Comparison of ENCODE assay signal across 1 cellular context in the genomic region with DNA sequence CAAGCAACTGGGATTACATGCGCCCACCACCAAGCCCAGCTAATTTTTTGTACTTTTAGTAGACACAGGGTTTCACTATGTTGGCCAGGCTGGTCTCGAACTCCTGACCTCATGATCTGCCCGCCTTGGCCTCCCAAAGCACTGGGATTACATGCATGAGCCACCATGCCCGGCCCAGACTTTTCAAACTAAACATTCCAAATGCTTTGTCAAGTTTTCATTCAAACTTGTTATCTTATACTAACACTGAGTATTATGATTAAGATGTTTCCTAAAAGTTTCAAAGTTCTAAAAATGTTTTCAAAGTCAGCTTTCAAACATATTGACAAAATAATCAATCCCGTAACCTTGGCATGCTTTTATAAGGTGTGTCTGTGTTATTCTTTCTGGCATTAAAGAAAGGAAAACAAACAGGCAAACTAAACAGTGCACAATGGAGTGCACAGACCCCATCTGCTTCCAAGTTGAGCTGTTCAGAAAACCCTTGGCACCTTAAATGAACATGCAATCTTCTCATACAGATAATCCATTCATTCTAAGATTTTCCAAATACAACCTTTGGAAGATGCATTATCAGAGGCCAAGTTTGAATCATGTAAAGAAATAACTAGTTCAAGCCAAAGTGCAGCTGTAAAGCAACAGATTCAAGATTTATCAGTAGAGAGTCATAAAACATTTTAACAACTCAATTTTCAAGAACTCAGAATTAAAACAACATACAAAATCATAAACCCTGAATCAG.
TF ChIP-seq lines count a peak whose summit lies in the region.

No MANE protein-coding gene starts in this region.

TF ChIP-seq in HepG2, 621 proteins besides CTCF, POLR2A, EP300 and RAD21 (continued from another document and continues in another):
- TF ChIP-seq, protein P1, sequence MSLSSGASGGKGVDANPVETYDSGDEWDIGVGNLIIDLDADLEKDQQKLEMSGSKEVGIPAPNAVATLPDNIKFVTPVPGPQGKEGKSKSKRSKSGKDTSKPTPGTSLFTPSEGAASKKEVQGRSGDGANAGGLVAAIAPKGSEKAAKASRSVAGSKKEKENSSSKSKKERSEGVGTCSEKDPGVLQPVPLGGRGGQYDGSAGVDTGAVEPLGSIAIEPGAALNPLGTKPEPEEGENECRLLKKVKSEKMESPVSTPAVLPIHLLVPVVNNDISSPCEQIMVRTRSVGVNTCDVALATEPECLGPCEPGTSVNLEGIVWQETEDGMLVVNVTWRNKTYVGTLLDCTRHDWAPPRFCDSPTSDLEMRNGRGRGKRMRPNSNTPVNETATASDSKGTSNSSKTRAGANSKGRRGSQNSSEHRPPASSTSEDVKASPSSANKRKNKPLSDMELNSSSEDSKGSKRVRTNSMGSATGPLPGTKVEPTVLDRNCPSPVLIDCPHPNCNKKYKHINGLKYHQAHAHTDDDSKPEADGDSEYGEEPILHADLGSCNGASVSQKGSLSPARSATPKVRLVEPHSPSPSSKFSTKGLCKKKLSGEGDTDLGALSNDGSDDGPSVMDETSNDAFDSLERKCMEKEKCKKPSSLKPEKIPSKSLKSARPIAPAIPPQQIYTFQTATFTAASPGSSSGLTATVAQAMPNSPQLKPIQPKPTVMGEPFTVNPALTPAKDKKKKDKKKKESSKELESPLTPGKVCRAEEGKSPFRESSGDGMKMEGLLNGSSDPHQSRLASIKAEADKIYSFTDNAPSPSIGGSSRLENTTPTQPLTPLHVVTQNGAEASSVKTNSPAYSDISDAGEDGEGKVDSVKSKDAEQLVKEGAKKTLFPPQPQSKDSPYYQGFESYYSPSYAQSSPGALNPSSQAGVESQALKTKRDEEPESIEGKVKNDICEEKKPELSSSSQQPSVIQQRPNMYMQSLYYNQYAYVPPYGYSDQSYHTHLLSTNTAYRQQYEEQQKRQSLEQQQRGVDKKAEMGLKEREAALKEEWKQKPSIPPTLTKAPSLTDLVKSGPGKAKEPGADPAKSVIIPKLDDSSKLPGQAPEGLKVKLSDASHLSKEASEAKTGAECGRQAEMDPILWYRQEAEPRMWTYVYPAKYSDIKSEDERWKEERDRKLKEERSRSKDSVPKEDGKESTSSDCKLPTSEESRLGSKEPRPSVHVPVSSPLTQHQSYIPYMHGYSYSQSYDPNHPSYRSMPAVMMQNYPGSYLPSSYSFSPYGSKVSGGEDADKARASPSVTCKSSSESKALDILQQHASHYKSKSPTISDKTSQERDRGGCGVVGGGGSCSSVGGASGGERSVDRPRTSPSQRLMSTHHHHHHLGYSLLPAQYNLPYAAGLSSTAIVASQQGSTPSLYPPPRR (CRISPR knock-in tag; IDR thresholded peaks at IDR 0.05; ENCODE audit: borderline replicate concordance), result peak; percentile 94
- TF ChIP-seq GABPA (IDR thresholded peaks at IDR 0.05; ENCODE audit: low read depth, low read length) (no peak), GABPA (CRISPR knock-in tag; IDR thresholded peaks at IDR 0.05; ENCODE audit: low read depth) (0 out of 2 replicates have a peak, but pooled peaks have one; percentile 28), SOX13 (IDR thresholded peaks at IDR 0.05) (peak; percentile 90), SOX13 (CRISPR knock-in tag; conservative IDR thresholded peaks at IDR 0.05 in 1 of 2, IDR thresholded peaks at IDR 0.05 in 1 of 2) (peak in 1 of 2 experiments; percentile 98; a peak in 2 of 4 replicates), HNF1A (IDR thresholded peaks at IDR 0.05; ENCODE audit: low read depth) (peak; percentile 65; the same call in 1 of the 2 replicates), HNF1A (CRISPR knock-in tag; IDR thresholded peaks at IDR 0.05; ENCODE audit: borderline replicate concordance) (peak; percentile 75; the same call in 1 of the 2 replicates), NFYB (CRISPR knock-in tag; IDR thresholded peaks at IDR 0.05) (no peak), HNRNPUL1 (IDR thresholded peaks at IDR 0.05; ENCODE audit: low read depth, low read length) (no peak), ZNF564 (CRISPR knock-in tag; IDR thresholded peaks at IDR 0.05) (no peak), NRL (CRISPR knock-in tag; IDR thresholded peaks at IDR 0.05; ENCODE audit: borderline replicate concordance) (no peak), KDM3A (CRISPR knock-in tag; IDR thresholded peaks at IDR 0.05; ENCODE audit: low read depth) (peak; percentile 55; the same call in 1 of the 2 replicates), PPARG (CRISPR knock-in tag; conservative IDR thresholded peaks at IDR 0.05) (peak; percentile 91), GFI1 (CRISPR knock-in tag; IDR thresholded peaks at IDR 0.05; ENCODE audit: borderline replicate concordance) (peak; percentile 70; the same call in 1 of the 2 replicates), DPF2 (CRISPR knock-in tag; IDR thresholded peaks at IDR 0.05; ENCODE audit: borderline replicate concordance, low read depth) (peak; percentile 88), PREB (CRISPR knock-in tag; IDR thresholded peaks at IDR 0.05) (no peak), ZNF749 (CRISPR knock-in tag; IDR thresholded peaks at IDR 0.05; ENCODE audit: borderline replicate concordance) (no peak), HHEX (CRISPR knock-in tag; IDR thresholded peaks at IDR 0.05) (peak; percentile 74; the same call in 1 of the 2 replicates), ZBTB7A (CRISPR knock-in tag; IDR thresholded peaks at IDR 0.05) (0 out of 2 replicates have a peak, but pooled peaks have one; percentile 26), FOXA3 (CRISPR knock-in tag; IDR thresholded peaks at IDR 0.05) (peak; percentile 95), ZNF136 (CRISPR knock-in tag; IDR thresholded peaks at IDR 0.05; ENCODE audit: low read depth) (no peak), HDAC2 (CRISPR knock-in tag; IDR thresholded peaks at IDR 0.05) (peak; percentile 93), ZKSCAN5 (CRISPR knock-in tag; IDR thresholded peaks at IDR 0.05) (no peak), RCOR2 (CRISPR knock-in tag; IDR thresholded peaks at IDR 0.05) (peak; percentile 76; the same call in 1 of the 2 replicates), MED1 (CRISPR knock-in tag; IDR thresholded peaks at IDR 0.05) (peak; percentile 77), KLF11 (CRISPR knock-in tag; IDR thresholded peaks at IDR 0.05) (0 out of 2 replicates have a peak, but pooled peaks have one; percentile 66), TCF7 (IDR thresholded peaks at IDR 0.05; ENCODE audit: low read depth) (peak; percentile 87), ZNF230 (CRISPR knock-in tag; IDR thresholded peaks at IDR 0.05) (no peak), ZNF34 (CRISPR knock-in tag; IDR thresholded peaks at IDR 0.05; ENCODE audit: borderline replicate concordance) (no peak), TBX3 (IDR thresholded peaks at IDR 0.05; ENCODE audit: borderline replicate concordance) (peak; percentile 70; the same call in 1 of the 2 replicates)
- TF ChIP-seq, protein P2, sequence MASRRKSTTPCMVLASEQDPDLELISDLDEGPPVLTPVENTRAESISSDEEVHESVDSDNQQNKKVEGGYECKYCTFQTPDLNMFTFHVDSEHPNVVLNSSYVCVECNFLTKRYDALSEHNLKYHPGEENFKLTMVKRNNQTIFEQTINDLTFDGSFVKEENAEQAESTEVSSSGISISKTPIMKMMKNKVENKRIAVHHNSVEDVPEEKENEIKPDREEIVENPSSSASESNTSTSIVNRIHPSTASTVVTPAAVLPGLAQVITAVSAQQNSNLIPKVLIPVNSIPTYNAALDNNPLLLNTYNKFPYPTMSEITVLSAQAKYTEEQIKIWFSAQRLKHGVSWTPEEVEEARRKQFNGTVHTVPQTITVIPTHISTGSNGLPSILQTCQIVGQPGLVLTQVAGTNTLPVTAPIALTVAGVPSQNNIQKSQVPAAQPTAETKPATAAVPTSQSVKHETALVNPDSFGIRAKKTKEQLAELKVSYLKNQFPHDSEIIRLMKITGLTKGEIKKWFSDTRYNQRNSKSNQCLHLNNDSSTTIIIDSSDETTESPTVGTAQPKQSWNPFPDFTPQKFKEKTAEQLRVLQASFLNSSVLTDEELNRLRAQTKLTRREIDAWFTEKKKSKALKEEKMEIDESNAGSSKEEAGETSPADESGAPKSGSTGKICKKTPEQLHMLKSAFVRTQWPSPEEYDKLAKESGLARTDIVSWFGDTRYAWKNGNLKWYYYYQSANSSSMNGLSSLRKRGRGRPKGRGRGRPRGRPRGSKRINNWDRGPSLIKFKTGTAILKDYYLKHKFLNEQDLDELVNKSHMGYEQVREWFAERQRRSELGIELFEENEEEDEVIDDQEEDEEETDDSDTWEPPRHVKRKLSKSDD (CRISPR knock-in tag; IDR thresholded peaks at IDR 0.05; ENCODE audit: low read depth), result 0 out of 2 replicates have a peak, but pooled peaks have one; percentile 41
- TF ChIP-seq, protein P3, sequence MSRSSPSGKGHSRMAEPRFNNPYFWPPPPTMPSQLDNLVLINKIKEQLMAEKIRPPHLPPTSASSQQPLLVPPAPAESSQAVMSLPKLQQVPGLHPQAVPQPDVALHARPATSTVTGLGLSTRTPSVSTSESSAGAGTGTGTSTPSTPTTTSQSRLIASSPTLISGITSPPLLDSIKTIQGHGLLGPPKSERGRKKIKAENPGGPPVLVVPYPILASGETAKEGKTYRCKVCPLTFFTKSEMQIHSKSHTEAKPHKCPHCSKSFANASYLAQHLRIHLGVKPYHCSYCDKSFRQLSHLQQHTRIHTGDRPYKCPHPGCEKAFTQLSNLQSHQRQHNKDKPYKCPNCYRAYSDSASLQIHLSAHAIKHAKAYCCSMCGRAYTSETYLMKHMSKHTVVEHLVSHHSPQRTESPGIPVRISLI (CRISPR knock-in tag; IDR thresholded peaks at IDR 0.05; ENCODE audit: borderline replicate concordance), result peak; percentile 14; the same call in 1 of the 2 replicates
- TF ChIP-seq, protein P4, sequence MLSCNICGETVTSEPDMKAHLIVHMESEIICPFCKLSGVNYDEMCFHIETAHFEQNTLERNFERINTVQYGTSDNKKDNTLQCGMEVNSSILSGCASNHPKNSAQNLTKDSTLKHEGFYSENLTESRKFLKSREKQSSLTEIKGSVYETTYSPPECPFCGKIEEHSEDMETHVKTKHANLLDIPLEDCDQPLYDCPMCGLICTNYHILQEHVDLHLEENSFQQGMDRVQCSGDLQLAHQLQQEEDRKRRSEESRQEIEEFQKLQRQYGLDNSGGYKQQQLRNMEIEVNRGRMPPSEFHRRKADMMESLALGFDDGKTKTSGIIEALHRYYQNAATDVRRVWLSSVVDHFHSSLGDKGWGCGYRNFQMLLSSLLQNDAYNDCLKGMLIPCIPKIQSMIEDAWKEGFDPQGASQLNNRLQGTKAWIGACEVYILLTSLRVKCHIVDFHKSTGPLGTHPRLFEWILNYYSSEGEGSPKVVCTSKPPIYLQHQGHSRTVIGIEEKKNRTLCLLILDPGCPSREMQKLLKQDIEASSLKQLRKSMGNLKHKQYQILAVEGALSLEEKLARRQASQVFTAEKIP (CRISPR knock-in tag; IDR thresholded peaks at IDR 0.05; ENCODE audit: borderline replicate concordance), result no peak
- TF ChIP-seq, protein P5, sequence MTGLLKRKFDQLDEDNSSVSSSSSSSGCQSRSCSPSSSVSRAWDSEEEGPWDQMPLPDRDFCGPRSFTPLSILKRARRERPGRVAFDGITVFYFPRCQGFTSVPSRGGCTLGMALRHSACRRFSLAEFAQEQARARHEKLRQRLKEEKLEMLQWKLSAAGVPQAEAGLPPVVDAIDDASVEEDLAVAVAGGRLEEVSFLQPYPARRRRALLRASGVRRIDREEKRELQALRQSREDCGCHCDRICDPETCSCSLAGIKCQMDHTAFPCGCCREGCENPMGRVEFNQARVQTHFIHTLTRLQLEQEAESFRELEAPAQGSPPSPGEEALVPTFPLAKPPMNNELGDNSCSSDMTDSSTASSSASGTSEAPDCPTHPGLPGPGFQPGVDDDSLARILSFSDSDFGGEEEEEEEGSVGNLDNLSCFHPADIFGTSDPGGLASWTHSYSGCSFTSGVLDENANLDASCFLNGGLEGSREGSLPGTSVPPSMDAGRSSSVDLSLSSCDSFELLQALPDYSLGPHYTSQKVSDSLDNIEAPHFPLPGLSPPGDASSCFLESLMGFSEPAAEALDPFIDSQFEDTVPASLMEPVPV (CRISPR knock-in tag; IDR thresholded peaks at IDR 0.05), result no peak
- TF ChIP-seq, protein P6, sequence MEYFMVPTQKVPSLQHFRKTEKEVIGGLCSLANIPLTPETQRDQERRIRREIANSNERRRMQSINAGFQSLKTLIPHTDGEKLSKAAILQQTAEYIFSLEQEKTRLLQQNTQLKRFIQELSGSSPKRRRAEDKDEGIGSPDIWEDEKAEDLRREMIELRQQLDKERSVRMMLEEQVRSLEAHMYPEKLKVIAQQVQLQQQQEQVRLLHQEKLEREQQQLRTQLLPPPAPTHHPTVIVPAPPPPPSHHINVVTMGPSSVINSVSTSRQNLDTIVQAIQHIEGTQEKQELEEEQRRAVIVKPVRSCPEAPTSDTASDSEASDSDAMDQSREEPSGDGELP (IDR thresholded peaks at IDR 0.05; ENCODE audit: borderline replicate concordance, low read depth), result no peak
